ENCODE assay signal across 8 cellular contexts in genomic region chr12:109098671-109099070, GRCh38. TPM values are rescaled to one million over a fixed set of nuclear protein-coding genes. Genes with fewer than 3 reads are reported as not detected.
DNase-seq lines count a peak whose midpoint lies in the region; ATAC-seq, FAIRE-seq and TF ChIP-seq lines count a peak whose summit lies in the region.

No MANE protein-coding gene starts in this region.

- peak overlapping the region; percentile 36 to 89 for H3K9ac ChIP-seq in K562 (ENCODE audit: insufficient read depth in 1 of 2, low read depth in 2 of 2, low read length in 2 of 2)

- no peak for DNase-seq in activated T-cell treated with anti-CD3 and anti-CD28 coated beads, Interleukin-2, amount 50 U/mL, for 24 hours
- no peak for DNase-seq in activated T-cell treated with anti-CD3 and anti-CD28 coated beads, Interleukin-2, amount 50 U/mL, for 48 hours
- DNase-seq in K562 (ENCODE audit: extremely low read depth in 1 of 4, low spot score in 3 of 4) (no peak), left lobe of liver (ENCODE audit: low spot score) (no peak), tibial nerve (ENCODE audit: low spot score in 2 of 2) (no peak), sciatic nerve (ENCODE audit: low spot score) (no peak)

- H3K4me2 ChIP-seq in K562 (ENCODE audit: insufficient read depth, low read length): peak overlapping the region; percentile 71

- H3K9me3 Mint-ChIP-seq in activated T-cell treated with anti-CD3 and anti-CD28 coated beads, Interleukin-2, amount 50 U/mL, for 24 hours: no peaks in the 10 kb centered on the region

- TF ChIP-seq RAD21 in K562 (CRISPR knock-in tag; conservative IDR thresholded peaks at IDR 0.05 in 1 of 2, IDR thresholded peaks at IDR 0.05 in 1 of 2): no peak

- ATAC-seq in K562 (no peak), left lobe of liver (peak; percentile 34), HG02884 (IDR thresholded peaks at IDR 0.05; ENCODE audit: unreplicated experiment) (no peak), GM18519 (IDR thresholded peaks at IDR 0.05; ENCODE audit: low FRiP score, unreplicated experiment) (no peak), sciatic nerve (no peak)

- no peak overlapping the region for H2AFZ ChIP-seq in K562 (ENCODE audit: low read depth, low read length)

- peak overlapping the region; percentile 88 for H3K4me3 Mint-ChIP-seq in activated T-cell treated with anti-CD3 and anti-CD28 coated beads, Interleukin-2, amount 50 U/mL, for 24 hours

- H3K36me3 ChIP-seq in K562 (ENCODE audit: control insufficient read depth, insufficient read depth, low read length): peaks cover 50% of the 10 kb centered on the region; the same call in 2 of the 3 replicates
- H3K36me3 ChIP-seq in tibial nerve: peaks cover 0 to 38% (median 0%) of the 10 kb centered on the region in 3 donors

- H3K27me3 ChIP-seq in K562 (ENCODE audit: control insufficient read depth in 2 of 2, insufficient read depth in 2 of 2, low read length in 2 of 2): no peaks in the 10 kb centered on the region
- no peaks in the 10 kb centered on the region for H3K27me3 ChIP-seq in tibial nerve

- TF ChIP-seq EP300 in K562 (IDR thresholded peaks at IDR 0.05; ENCODE audit: low read length): no peak
- TF ChIP-seq EP300 in tibial nerve (IDR thresholded peaks at IDR 0.05): no peak

- peaks cover 5 to 20% of the 10 kb centered on the region in 2 experiments; a peak in 3 of 5 replicates for H3K4me1 ChIP-seq in K562 (replicated peaks in 1 of 2; ENCODE audit: control insufficient read depth in 2 of 2, insufficient read depth in 2 of 2, low read length in 2 of 2)
- peaks cover 0 to 31% (median 7%) of the 10 kb centered on the region in 4 donors for H3K4me1 ChIP-seq in tibial nerve

- intact Hi-C loops in K562 (cut with micrococcal nuclease): loop anchor here (10.0 kb wide), 3 partner anchors 84 to 434 kb away; no protein-coding TSS in a partner anchor
- intact Hi-C loops in sciatic nerve (cut with DNase I): no loop called here

- H3K9me3 ChIP-seq in K562 (replicated peaks; ENCODE audit: control insufficient read depth, insufficient read depth, low read depth, low read length) (no peaks in the 10 kb centered on the region), tibial nerve (no peaks in the 10 kb centered on the region)

- H3K27me3 Mint-ChIP-seq in activated T-cell treated with anti-CD3 and anti-CD28 coated beads, Interleukin-2, amount 50 U/mL, for 24 hours: no peaks in the 10 kb centered on the region

- CTCF ChIA-PET in K562 (lab: Yijun Ruan, JAX; ENCODE audit: low intra/inter-chr PET ratio): no interaction called here

- TF ChIP-seq CTCF in K562 (IDR thresholded peaks at IDR 0.05 in 2 of 3, conservative IDR thresholded peaks at IDR 0.05 in 1 of 3; ENCODE audit: insufficient read depth in 2 of 3, low read depth in 1 of 3, low read length in 3 of 3) (no peak), tibial nerve (IDR thresholded peaks at IDR 0.05) (no peak)

- H3K27ac ChIP-seq in K562 (ENCODE audit: extremely low read depth, low read depth, low read length) (no peak overlapping the region), tibial nerve (peak overlapping the region; percentile 58 to 95 (median 86))

- H3K27ac Mint-ChIP-seq in activated T-cell treated with anti-CD3 and anti-CD28 coated beads, Interleukin-2, amount 50 U/mL, for 24 hours: peak overlapping the region; percentile 95

- POLR2A ChIA-PET in K562 (lab: Yijun Ruan, JAX): interaction anchor here (0.7 to 3.0 kb wide), 3 partner anchors 10 to 280 kb away, joined by 3 to 9 read pairs (median 3); no protein-coding TSS in a partner anchor

- FAIRE-seq in K562 (lab: Jason Lieb, UNC): peak; percentile 64

- no peaks in the 10 kb centered on the region for H3K9me1 ChIP-seq in K562 (ENCODE audit: control insufficient read depth, insufficient read depth, low read length)

- H3K4me1 Mint-ChIP-seq in activated T-cell treated with anti-CD3 and anti-CD28 coated beads, Interleukin-2, amount 50 U/mL, for 24 hours (ENCODE audit: low read depth): peaks cover 30% of the 10 kb centered on the region

- TF ChIP-seq POLR2A in K562 (conservative IDR thresholded peaks at IDR 0.05) (no peak), tibial nerve (IDR thresholded peaks at IDR 0.05) (no peak)

- no peaks in the 10 kb centered on the region for H4K20me1 ChIP-seq in K562 (replicated peaks; ENCODE audit: control insufficient read depth, insufficient read depth, low read length)

- in situ Hi-C loops in K562 (cut with MboI): loop anchor here (10.0 kb wide), 1 partner anchor 434 kb away; no protein-coding TSS in a partner anchor

- WGBS in K562 (ENCODE audit: insufficient coverage, low coverage, missing lambda C conversion rate): 28% methylated on average over 8 of the region's 8 CpGs
- 3 to 4% methylated on average over 8 of the region's 8 CpGs for WGBS in tibial nerve, 2 donors

- no TSS peak for BruUV-seq in K562 (replicated peaks; lab: Mats Ljungman, UMichigan)

- H3K4me3 ChIP-seq in K562 (peak overlapping the region; percentile 81), tibial nerve (peak overlapping the region; percentile 69 to 91 (median 84))

- H3K36me3 Mint-ChIP-seq in activated T-cell treated with anti-CD3 and anti-CD28 coated beads, Interleukin-2, amount 50 U/mL, for 24 hours (ENCODE audit: low read depth): peaks cover 53% of the 10 kb centered on the region

- H3K79me2 ChIP-seq in K562 (ENCODE audit: control insufficient read depth, insufficient read depth, low read length): peaks cover 11% of the 10 kb centered on the region

RNA-seq across cellular contexts. Expression of gene UNG, which starts 1.3 kb away (rescaled TPM):
- total RNA-seq in K562 (2011; cell fraction: chromatin; rRNA removed; ENCODE audit: low replicate concordance): 9.3 and 11.4 TPM in 2 replicates
- 8.4 and 9.2 TPM in 2 replicates for total RNA-seq in K562 (2011; cell fraction: nucleolus; rRNA removed)
- 9.5 and 10.8 TPM in 2 replicates for total RNA-seq in K562 (2011; cell fraction: nucleoplasm; rRNA removed)
- total RNA-seq in K562 (2014; rRNA removed): 47.0 and 67.3 TPM in 2 replicates
- 37.9 and 42.9 TPM in 2 replicates for total RNA-seq in K562 (2014; rRNA removed; fragmentation: Illumina TruSeq; extraction: Trizol)
- total RNA-seq in K562 (2015; rRNA removed; fragmentation: Illumina TruSeq; extraction: Trizol): 41.7 and 42.2 TPM in 2 replicates
- total RNA-seq in K562 (2021): 59.8 and 65.9 TPM in 2 replicates
- 23.9 and 26.3 TPM in 2 replicates for polyA plus RNA-seq in K562 (2011; rRNA removed)
- polyA plus RNA-seq in K562 (2011; cell fraction: cytosol; rRNA removed): 15.9 and 20.4 TPM in 2 replicates
- polyA plus RNA-seq in K562 (2011; cell fraction: nucleus; rRNA removed): 14.2 and 16.3 TPM in 2 replicates
- polyA plus RNA-seq in K562 (2012): 27.0 and 44.7 TPM in 2 replicates
- polyA plus RNA-seq in K562 (2014; fragmentation: Illumina TruSeq; extraction: Trizol): 48.3 and 49.4 TPM in 2 replicates
- 10 to 100 TPM in 1 of 2 experiments, 1 to 10 TPM in 1; 8.4 to 11.9 TPM for polyA plus RNA-seq in K562 (2014; fragmentation: Nextera tagmentation; extraction: Ambion mirVana)
- polyA plus RNA-seq in K562 (2014; rRNA removed): 38.6 and 41.0 TPM in 2 replicates
- 11.0 and 11.6 TPM in 2 replicates for polyA minus RNA-seq in K562 (2011; rRNA and poly(A)+ RNA removed)
- 14.7 and 15.7 TPM in 2 replicates for polyA minus RNA-seq in K562 (2011; cell fraction: cytosol; rRNA and poly(A)+ RNA removed)
- 5.8 and 7.0 TPM in 2 replicates for polyA minus RNA-seq in K562 (2011; cell fraction: nucleus; rRNA and poly(A)+ RNA removed)
- 17.2 TPM for total RNA-seq in left lobe of liver
- 10 to 100 TPM; 17.4 to 26.9 (median 21.3) TPM for total RNA-seq in tibial nerve
- 15.9 TPM for total RNA-seq in sciatic nerve

RNA-seq across cellular contexts. Expression of gene ALKBH2, which starts 5.4 kb away (rescaled TPM):
- total RNA-seq in K562 (2011; cell fraction: chromatin; rRNA removed; ENCODE audit: low replicate concordance): 25.1 and 31.3 TPM in 2 replicates
- 28.5 and 32.2 TPM in 2 replicates for total RNA-seq in K562 (2011; cell fraction: nucleolus; rRNA removed)
- total RNA-seq in K562 (2011; cell fraction: nucleoplasm; rRNA removed): 27.3 and 31.1 TPM in 2 replicates
- total RNA-seq in K562 (2014; rRNA removed) (56.1 and 60.4 TPM in 2 replicates), K562 (2014; rRNA removed; fragmentation: Illumina TruSeq; extraction: Trizol) (30.9 and 43.8 TPM in 2 replicates), K562 (2015; rRNA removed; fragmentation: Illumina TruSeq; extraction: Trizol) (39.7 and 41.9 TPM in 2 replicates), K562 (2021) (37.3 and 41.9 TPM in 2 replicates), left lobe of liver (11.5 TPM), tibial nerve (10 to 100 TPM in 3 of 4 donors, 1 to 10 TPM in 1; 9.2 to 41.4 (median 17.5) TPM), sciatic nerve (12.6 TPM)
- polyA plus RNA-seq in K562 (2011; rRNA removed) (30.9 and 32.3 TPM in 2 replicates), K562 (2014; fragmentation: Illumina TruSeq; extraction: Trizol) (44.6 and 50.0 TPM in 2 replicates), K562 (2014; fragmentation: Nextera tagmentation; extraction: Ambion mirVana) (10 to 100 TPM in 1 of 2 experiments, 1 to 10 TPM in 1; 5.9 to 13.6 TPM), K562 (2014; rRNA removed) (47.4 and 50.5 TPM in 2 replicates)
- polyA plus RNA-seq in K562 (2011; cell fraction: cytosol; rRNA removed): 26.2 and 28.1 TPM in 2 replicates
- polyA plus RNA-seq in K562 (2011; cell fraction: nucleus; rRNA removed): 55.9 and 59.7 TPM in 2 replicates
- polyA plus RNA-seq in K562 (2012): 27.2 and 38.5 TPM in 2 replicates
- 13.6 and 16.5 TPM in 2 replicates for polyA minus RNA-seq in K562 (2011; rRNA and poly(A)+ RNA removed)
- polyA minus RNA-seq in K562 (2011; cell fraction: cytosol; rRNA and poly(A)+ RNA removed): 9.6 and 14.5 TPM in 2 replicates
- 12.3 and 14.2 TPM in 2 replicates for polyA minus RNA-seq in K562 (2011; cell fraction: nucleus; rRNA and poly(A)+ RNA removed)

RNA-seq across cellular contexts. Expression of gene ACACB, which starts 17.7 kb away (rescaled TPM):
- total RNA-seq in K562 (2011; cell fraction: chromatin; rRNA removed; ENCODE audit: low replicate concordance): 4.3 and 5.0 TPM in 2 replicates
- total RNA-seq in K562 (2011; cell fraction: nucleolus; rRNA removed): 1.6 and 2.0 TPM in 2 replicates
- total RNA-seq in K562 (2011; cell fraction: nucleoplasm; rRNA removed): 3.2 TPM in 2 replicates
- total RNA-seq in K562 (2014; rRNA removed) (1.5 and 2.5 TPM in 2 replicates), K562 (2014; rRNA removed; fragmentation: Illumina TruSeq; extraction: Trizol) (0.62 and 0.77 TPM in 2 replicates), K562 (2015; rRNA removed; fragmentation: Illumina TruSeq; extraction: Trizol) (1.1 and 1.6 TPM in 2 replicates), K562 (2021) (2.5 and 2.8 TPM in 2 replicates), left lobe of liver (232 TPM), tibial nerve (100 to 1,000 TPM; 402 to 560 (median 525) TPM), sciatic nerve (112 TPM)
- polyA plus RNA-seq in K562 (2011; rRNA removed) (0.10 and 0.32 TPM in 2 replicates), K562 (2014; fragmentation: Illumina TruSeq; extraction: Trizol) (0.83 and 0.87 TPM in 2 replicates), K562 (2014; fragmentation: Nextera tagmentation; extraction: Ambion mirVana) (under 1 TPM; 0.10 to 0.18 TPM), K562 (2014; rRNA removed) (0.31 and 1.3 TPM in 2 replicates)
- polyA plus RNA-seq in K562 (2011; cell fraction: cytosol; rRNA removed): 0.25 and 0.48 TPM in 2 replicates
- polyA plus RNA-seq in K562 (2011; cell fraction: nucleus; rRNA removed): 0.49 and 0.53 TPM in 2 replicates
- 3.0 and 7.8 TPM in 2 replicates for polyA plus RNA-seq in K562 (2012)
- 0.60 and 1.6 TPM in 2 replicates for polyA minus RNA-seq in K562 (2011; rRNA and poly(A)+ RNA removed)
- polyA minus RNA-seq in K562 (2011; cell fraction: cytosol; rRNA and poly(A)+ RNA removed): 0.10 TPM in 1 of 2 replicates, not detected in the other
- 1.1 TPM in 2 replicates for polyA minus RNA-seq in K562 (2011; cell fraction: nucleus; rRNA and poly(A)+ RNA removed)

RNA-seq across cellular contexts. Expression of gene USP30, which starts 46.3 kb away (rescaled TPM):
- 15.0 and 22.7 TPM in 2 replicates for total RNA-seq in K562 (2011; cell fraction: chromatin; rRNA removed; ENCODE audit: low replicate concordance)
- total RNA-seq in K562 (2011; cell fraction: nucleolus; rRNA removed): 9.2 and 12.1 TPM in 2 replicates
- total RNA-seq in K562 (2011; cell fraction: nucleoplasm; rRNA removed): 13.3 and 15.2 TPM in 2 replicates
- total RNA-seq in K562 (2014; rRNA removed) (3.7 and 8.1 TPM in 2 replicates), K562 (2014; rRNA removed; fragmentation: Illumina TruSeq; extraction: Trizol) (2.7 and 3.0 TPM in 2 replicates), K562 (2015; rRNA removed; fragmentation: Illumina TruSeq; extraction: Trizol) (3.9 and 5.2 TPM in 2 replicates), K562 (2021) (7.0 and 9.8 TPM in 2 replicates), left lobe of liver (12.3 TPM), tibial nerve (10 to 100 TPM; 12.0 to 38.8 (median 20.8) TPM), sciatic nerve (19.2 TPM)
- polyA plus RNA-seq in K562 (2011; rRNA removed) (15.1 and 15.2 TPM in 2 replicates), K562 (2014; fragmentation: Illumina TruSeq; extraction: Trizol) (8.7 and 9.4 TPM in 2 replicates), K562 (2014; fragmentation: Nextera tagmentation; extraction: Ambion mirVana) (1 to 10 TPM; 1.4 to 2.6 TPM), K562 (2014; rRNA removed) (5.6 and 8.4 TPM in 2 replicates)
- 12.8 and 24.5 TPM in 2 replicates for polyA plus RNA-seq in K562 (2011; cell fraction: cytosol; rRNA removed)
- polyA plus RNA-seq in K562 (2011; cell fraction: nucleus; rRNA removed): 27.5 and 29.4 TPM in 2 replicates
- 5.3 and 6.1 TPM in 2 replicates for polyA plus RNA-seq in K562 (2012)
- 9.4 and 12.9 TPM in 2 replicates for polyA minus RNA-seq in K562 (2011; rRNA and poly(A)+ RNA removed)
- polyA minus RNA-seq in K562 (2011; cell fraction: cytosol; rRNA and poly(A)+ RNA removed): 6.4 and 9.4 TPM in 2 replicates
- 6.3 and 7.9 TPM in 2 replicates for polyA minus RNA-seq in K562 (2011; cell fraction: nucleus; rRNA and poly(A)+ RNA removed)

Comparison
In these comparisons a context has a peak if more than half of its experiments do, and no peak if none do; other contexts are left out.
1. RNA of gene ACACB, which starts 17.7 kb away (total RNA-seq): 402 to 560 TPM in tibial nerve, 232 TPM in left lobe of liver (single experiment) and 112 TPM in sciatic nerve (single experiment); 0.62 to 5.0 TPM in K562; every median in the first group is over 10 times any median in the second.